In genomic region chr1:209742409-209743144, GRCh38 we compare ENCODE assay signal across 12 cellular contexts. TPM values are rescaled to one million over a fixed set of nuclear protein-coding genes. Genes with fewer than 3 reads are reported as not detected.
DNase-seq lines count a peak whose midpoint lies in the region; ATAC-seq and TF ChIP-seq lines count a peak whose summit lies in the region.
"Had no signal": no experiment of that assay in that cellular context is flagged by ENCODE, and none has a peak within 500 bp of the region (broad histone marks: within the 10 kb centered on the region; RNA-seq: fewer than 3 reads in every experiment).

No MANE protein-coding gene starts in this region.

- H3K27me3 ChIP-seq in adipocyte (replicated peaks; ENCODE audit: control insufficient read depth, insufficient read depth, low read length) = no peaks in the 10 kb centered on the region
- H3K27me3 ChIP-seq in right atrium auricular region = no peaks in the 10 kb centered on the region

- POLR2A ChIA-PET in HEK293 (lab: Yijun Ruan, JAX) = no interaction called here

- no peak overlapping the region for H3K4me3 Mint-ChIP-seq in stimulated activated memory B cell treated with anti-CD40 and anti-IgM and Interleukin-4, amounts not matched to agents 10 μg/mL and 1 μg/mL and 100 μg/mL, for 72 hours

- peak overlapping the region; percentile 51 for H3K27ac Mint-ChIP-seq in stimulated activated memory B cell treated with anti-CD40 and anti-IgM and Interleukin-4, amounts not matched to agents 10 μg/mL and 1 μg/mL and 100 μg/mL, for 72 hours

- H3K36me3 ChIP-seq in HEK293 (ENCODE audit: control insufficient read depth in 2 of 2, insufficient read depth in 1 of 2, low read length in 2 of 2) = no peaks in the 10 kb centered on the region
- H3K36me3 ChIP-seq in adipocyte (ENCODE audit: control insufficient read depth, insufficient read depth, low read length, severe bottlenecking) = no peaks in the 10 kb centered on the region
- H3K36me3 ChIP-seq in right atrium auricular region = no peaks in the 10 kb centered on the region

- H3K4me1 ChIP-seq in HEK293 (ENCODE audit: control insufficient read depth, insufficient read depth, low read length) (peaks cover 6% of the 10 kb centered on the region; the same call in 1 of the 2 replicates), adipocyte (ENCODE audit: control insufficient read depth, insufficient read depth, low read length) (peaks cover 33% of the 10 kb centered on the region), right atrium auricular region (peaks cover 0 to 21% of the 10 kb centered on the region in 2 donors)

- peak overlapping the region; percentile 70 for H3K9ac ChIP-seq in adipocyte (ENCODE audit: low read length)

- no peaks in the 10 kb centered on the region for H3K27me3 Mint-ChIP-seq in stimulated activated memory B cell treated with anti-CD40 and anti-IgM and Interleukin-4, amounts not matched to agents 10 μg/mL and 1 μg/mL and 100 μg/mL, for 72 hours

- ATAC-seq in stimulated activated memory B cell treated with anti-CD40 and anti-IgM and Interleukin-4, amounts not matched to agents 10 μg/mL and 1 μg/mL and 100 μg/mL, for 72 hours = peak; percentile 13
- ATAC-seq in GM19395 (IDR thresholded peaks at IDR 0.05; ENCODE audit: unreplicated experiment) = no peak

- no peaks in the 10 kb centered on the region for H3K9me3 Mint-ChIP-seq in stimulated activated memory B cell treated with anti-CD40 and anti-IgM and Interleukin-4, amounts not matched to agents 10 μg/mL and 1 μg/mL and 100 μg/mL, for 72 hours

- CTCF ChIA-PET in HEK293 (lab: Yijun Ruan, JAX) = interaction anchor here (0.9 kb wide), 1 partner anchor 49 kb away, joined by 4 read pairs; no protein-coding TSS in a partner anchor

- peaks cover 25% of the 10 kb centered on the region for H3K4me1 Mint-ChIP-seq in stimulated activated memory B cell treated with anti-CD40 and anti-IgM and Interleukin-4, amounts not matched to agents 10 μg/mL and 1 μg/mL and 100 μg/mL, for 72 hours

- H3K27ac ChIP-seq in HEK293 (ENCODE audit: extremely low read depth, low read depth, low read length) (no peak overlapping the region), right atrium auricular region (peak overlapping the region; percentile 79 to 88)

- H3K9me3 ChIP-seq in HEK293 (ENCODE audit: control insufficient read depth, insufficient read depth, low read depth, low read length) (no peaks in the 10 kb centered on the region), adipocyte (ENCODE audit: control insufficient read depth, low read length) (no peaks in the 10 kb centered on the region), right atrium auricular region (no peaks in the 10 kb centered on the region)

- TF ChIP-seq CTCF in HEK293 (tag by site-specific recombination; IDR thresholded peaks at IDR 0.05) (no peak), right atrium auricular region (IDR thresholded peaks at IDR 0.05) (no peak)

- H3K36me3 Mint-ChIP-seq in stimulated activated memory B cell treated with anti-CD40 and anti-IgM and Interleukin-4, amounts not matched to agents 10 μg/mL and 1 μg/mL and 100 μg/mL, for 72 hours = no peaks in the 10 kb centered on the region

- no peak overlapping the region for H3K4me3 ChIP-seq in HEK293 (ENCODE audit: low read depth, low read length)
- H3K4me3 ChIP-seq in adipocyte (ENCODE audit: low read length) = peak overlapping the region; percentile 70
- H3K4me3 ChIP-seq in right atrium auricular region = no peak overlapping the region

- DNase-seq in adipocyte (ENCODE audit: low read depth) (peak; percentile 44), right atrium auricular region (ENCODE audit: low spot score) (no peak), SW480 (ENCODE audit: low spot score) (no peak), NCI-H1048 (lab: John Stamatoyannopoulos, UW) (no peak), midbrain (lab: John Stamatoyannopoulos, UW) (no peak)
- DNase-seq: NCI-H1436; SHP77 treated with DMSO at 0.1 percent for 48 hours; stimulated activated CD8-positive, alpha-beta memory T cell treated with anti-CD3 and anti-CD28 coated beads, Interleukin-4, amount 100 ng/mL, for 48 hours had no signal

TF ChIP-seq in HEK293, 187 proteins besides CTCF, POLR2A, EP300 and RAD21:
- peak; percentile 70 for TF ChIP-seq PRDM1 (tag by site-specific recombination; IDR thresholded peaks at IDR 0.05)
- peak; percentile 74 for TF ChIP-seq ZBTB17 (tag by site-specific recombination; IDR thresholded peaks at IDR 0.05)
- TF ChIP-seq PRDM10 (tag by site-specific recombination; IDR thresholded peaks at IDR 0.05) = no peak
- TF ChIP-seq ZNF169 (tag by site-specific recombination; IDR thresholded peaks at IDR 0.05) = no peak

RNA-seq across cellular contexts. Expression of gene TRAF3IP3, which starts 13.3 kb away (rescaled TPM):
- total RNA-seq in right atrium auricular region = 1 to 10 TPM in 1 of 2 donors, under 1 TPM in 1; 0.19 to 2.2 TPM
- total RNA-seq: glomerular endothelial cell had no signal

RNA-seq across cellular contexts. Expression of gene HSD11B1, which starts 37.9 kb away (rescaled TPM):
- 10 to 100 TPM in 1 of 2 donors, 1 to 10 TPM in 1; 3.7 to 17.2 TPM for total RNA-seq in right atrium auricular region
- total RNA-seq: glomerular endothelial cell had no signal

RNA-seq across cellular contexts. Expression of gene C1orf74, which starts 41.8 kb away (rescaled TPM):
- 1 to 10 TPM; 1.6 to 1.7 TPM for total RNA-seq in right atrium auricular region
